ENCODE assay signal across 1 cellular context in genomic region chr1:51237313-51237700, GRCh38.
TF ChIP-seq lines count a peak whose summit lies in the region.

No MANE protein-coding gene starts in this region.

TF ChIP-seq in GM23338, 12 proteins besides CTCF, POLR2A, EP300 and RAD21 (continued from another document):
- TF ChIP-seq ZNF462 (CRISPR knock-in tag; IDR thresholded peaks at IDR 0.05) (no peak), JUNB (IDR thresholded peaks at IDR 0.05; ENCODE audit: unreplicated experiment) (no peak)
